ENCODE assay signal across 7 cellular contexts in the genomic region with DNA sequence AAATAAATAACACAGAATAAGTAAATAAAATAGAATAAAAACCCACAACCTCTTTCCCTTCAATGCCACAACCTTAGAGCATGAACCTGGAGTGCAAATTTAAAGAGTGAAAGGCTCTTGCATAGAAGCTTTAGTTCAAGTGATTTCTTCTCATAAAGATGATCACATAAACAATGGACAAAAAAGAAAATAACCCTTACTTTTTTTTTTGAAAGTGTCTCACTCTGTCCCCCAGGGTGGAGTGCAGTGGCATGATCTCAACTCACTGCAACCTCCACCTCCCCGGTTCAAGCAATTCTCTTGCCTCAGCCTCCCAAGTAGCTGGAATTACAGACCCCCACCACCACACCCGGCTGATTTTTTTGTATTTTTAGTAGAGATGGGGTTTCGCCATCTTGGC. TPM values are rescaled to one million over a fixed set of nuclear protein-coding genes. Genes with fewer than 3 reads are reported as not detected.
"Had no signal": no experiment of that assay in that cellular context is flagged by ENCODE, and none has a peak within 500 bp of the region (broad histone marks: within the 10 kb centered on the region; RNA-seq: fewer than 3 reads in every experiment).

No MANE protein-coding gene starts in this region.

RNA-seq across cellular contexts. Expression of a gene that starts 53.5 kb away (rescaled TPM):
- total RNA-seq: naive thymus-derived CD8-positive, alpha-beta T cell; natural killer cell treated with Interleukin-12 subunit alpha and Interleukin-12 subunit beta and Interleukin-15 and Interleukin-18, amount 100 ng/mL, for 72 hours; omental fat pad; osteocyte; pulmonary artery endothelial cell; ureter; vagina had no signal
